Comparison of ENCODE assay signal across 15 cellular contexts in genomic region chr1:115067460-115067859, GRCh38. TPM values are rescaled to one million over a fixed set of nuclear protein-coding genes. Genes with fewer than 3 reads are reported as not detected.
DNase-seq lines count a peak whose midpoint lies in the region; ATAC-seq and TF ChIP-seq lines count a peak whose summit lies in the region.
"Had no signal": no experiment of that assay in that cellular context is flagged by ENCODE, and none has a peak within 500 bp of the region (broad histone marks: within the 10 kb centered on the region; RNA-seq: fewer than 3 reads in every experiment).

No MANE protein-coding gene starts in this region.

- WGBS in GM23248 (ENCODE audit: low coverage in 1 of 2, low lambda C conversion rate in 2 of 2, missing lambda C conversion rate in 2 of 2), 2 experiments = 21% methylated on average over 6 of the region's 6 CpGs
- WGBS in thyroid gland, 2 donors = 78 to 94% methylated on average over 6 of the region's 6 CpGs

- H3K79me2 ChIP-seq in GM23248 (ENCODE audit: insufficient read depth) = no peaks in the 10 kb centered on the region

- no peaks in the 10 kb centered on the region for H3K36me3 Mint-ChIP-seq in T-helper 17 cell (ENCODE audit: low read depth)
- H3K36me3 Mint-ChIP-seq: neural progenitor cell had no signal

- DNase-seq in GM23248 (peak; percentile 87), T-helper 17 cell (no peak), fibroblast of the aortic adventitia (ENCODE audit: low read depth) (peak; percentile 64), NCI-H2196 treated with DMSO at 0.1 percent for 48 hours (lab: John Stamatoyannopoulos, UW; ENCODE audit: unreplicated experiment) (no peak), thyroid gland (no peak)
- DNase-seq: activated CD4-positive, alpha-beta T cell treated with anti-CD3 and anti-CD28 coated beads, Interleukin-2, amount 50 U/mL, for 4 hours; activated effector memory CD4-positive, alpha-beta T cell treated with anti-CD3 and anti-CD28 coated beads, Interleukin-2, amount 50 U/mL, for 16 hours; KG1 had no signal

- H3K27me3 ChIP-seq in GM23248 (replicated peaks; ENCODE audit: insufficient read depth) (no peaks in the 10 kb centered on the region), stomach smooth muscle (ENCODE audit: control insufficient read depth in 1 of 2, insufficient read depth in 2 of 2, low read length in 2 of 2) (no peaks in the 10 kb centered on the region), thyroid gland (no peaks in the 10 kb centered on the region)
- H3K27me3 ChIP-seq: BLaER1, neural progenitor cell had no signal

- TF ChIP-seq CTCF in fibroblast of the aortic adventitia (IDR thresholded peaks at IDR 0.05; ENCODE audit: insufficient read depth, low read length) (no peak), thyroid gland (IDR thresholded peaks at IDR 0.05) (no peak)

- no peak overlapping the region for H3K4me3 ChIP-seq in GM23248
- H3K4me3 ChIP-seq in fibroblast of the aortic adventitia (ENCODE audit: low read depth, low read length) = no peak overlapping the region
- peak overlapping the region in 1 of 2 donors; percentile 22 for H3K4me3 ChIP-seq in stomach smooth muscle (ENCODE audit: low read length in 2 of 2)
- no peak overlapping the region for H3K4me3 ChIP-seq in thyroid gland (replicated peaks in 1 of 3)
- H3K4me3 ChIP-seq: BLaER1, neural progenitor cell had no signal

- peaks cover 31% of the 10 kb centered on the region for H3K4me1 ChIP-seq in GM23248 (ENCODE audit: insufficient read depth)
- H3K4me1 ChIP-seq in stomach smooth muscle (ENCODE audit: control insufficient read depth, insufficient read depth, low read length) = peaks cover 44% of the 10 kb centered on the region
- H3K4me1 ChIP-seq in thyroid gland = peaks cover 26 to 30% of the 10 kb centered on the region in 2 donors

- H3K9ac ChIP-seq in GM23248 (no peak overlapping the region), stomach smooth muscle (ENCODE audit: low read length in 2 of 2) (peak overlapping the region; percentile 16 to 36)
- H3K9ac ChIP-seq: BLaER1, neural progenitor cell had no signal

- H3K27me3 Mint-ChIP-seq in T-helper 17 cell = no peaks in the 10 kb centered on the region

- no peak for TF ChIP-seq POLR2A in thyroid gland (IDR thresholded peaks at IDR 0.05)

- no peaks in the 10 kb centered on the region for H3K9me2 ChIP-seq in GM23248 (ENCODE audit: insufficient read depth)

- in situ Hi-C loops in GM23248 (cut with MboI) = no loop called here

- H2AFZ ChIP-seq in GM23248 = no peak overlapping the region
- H2AFZ ChIP-seq: neural progenitor cell had no signal

- peaks cover 31% of the 10 kb centered on the region for H3F3A ChIP-seq in GM23248 (ENCODE audit: insufficient read depth)

- no peak overlapping the region for H3K4me3 Mint-ChIP-seq in T-helper 17 cell
- H3K4me3 Mint-ChIP-seq: neural progenitor cell; T-helper 1 cell treated with Interleukin-12 subunit alpha and Interleukin-12 subunit beta and Interleukin-4 antibody, amounts not matched to agents 30 μg/mL and 1 μg/mL, for 36 hours had no signal

- H3K4me2 ChIP-seq in GM23248 (ENCODE audit: unreplicated experiment) = peak overlapping the region; percentile 41
- H3K4me2 ChIP-seq: BLaER1, neural progenitor cell had no signal

- peak overlapping the region; percentile 40 for H3K27ac ChIP-seq in GM23248
- peak overlapping the region; percentile 88 for H3K27ac ChIP-seq in stomach smooth muscle (ENCODE audit: low read length)
- H3K27ac ChIP-seq in thyroid gland = peak overlapping the region in 1 of 3 donors; percentile 75
- H3K27ac ChIP-seq: BLaER1, neural progenitor cell had no signal

- peak overlapping the region; percentile 84 for H3K27ac Mint-ChIP-seq in T-helper 17 cell
- H3K27ac Mint-ChIP-seq: neural progenitor cell; T-helper 1 cell treated with Interleukin-12 subunit alpha and Interleukin-12 subunit beta and Interleukin-4 antibody, amounts not matched to agents 30 μg/mL and 1 μg/mL, for 36 hours had no signal

- H4K20me1 ChIP-seq in GM23248 (ENCODE audit: insufficient read depth) = no peaks in the 10 kb centered on the region
- H4K20me1 ChIP-seq: BLaER1 had no signal

- intact Hi-C loops in thyroid gland (cut with DNase I) = no loop called here

- H3K4me1 Mint-ChIP-seq in T-helper 17 cell = peaks cover 55% of the 10 kb centered on the region

- H3K9me3 ChIP-seq in GM23248 (ENCODE audit: low read depth) (no peaks in the 10 kb centered on the region), T-helper 17 cell (ENCODE audit: control insufficient read depth, low read length, poor library complexity, severe bottlenecking) (no peaks in the 10 kb centered on the region), stomach smooth muscle (ENCODE audit: control insufficient read depth in 2 of 2, low read length in 2 of 2) (no peaks in the 10 kb centered on the region), thyroid gland (no peaks in the 10 kb centered on the region)
- H3K9me3 ChIP-seq: BLaER1 had no signal

- H3K36me3 ChIP-seq in GM23248 (ENCODE audit: low read depth) = no peaks in the 10 kb centered on the region
- peaks cover 5 to 7% of the 10 kb centered on the region in 2 donors for H3K36me3 ChIP-seq in stomach smooth muscle (ENCODE audit: control insufficient read depth in 2 of 2, insufficient read depth in 2 of 2, low read length in 2 of 2)
- no peaks in the 10 kb centered on the region for H3K36me3 ChIP-seq in thyroid gland
- H3K36me3 ChIP-seq: neural progenitor cell had no signal

- ATAC-seq in T-helper 17 cell = no peak
- ATAC-seq in HG03097 (IDR thresholded peaks at IDR 0.05; ENCODE audit: low FRiP score, unreplicated experiment) = no peak
- ATAC-seq in HG02970 (IDR thresholded peaks at IDR 0.05; ENCODE audit: low FRiP score, unreplicated experiment) = no peak

RNA-seq across cellular contexts. Expression of gene TSPAN2, which starts 21.8 kb away (rescaled TPM):
- total RNA-seq in GM23248 (2014; rRNA removed; shearing (Covaris generic)) = 2.7 and 9.0 TPM in 2 replicates
- polyA plus RNA-seq in GM23248 (2016; fragmentation: Nextera tagmentation; extraction: Ambion mirVana) = 8.1 and 10.1 TPM in 2 replicates
- total RNA-seq in T-helper 17 cell = 10 to 100 TPM in 1 of 2 donors, 1 to 10 TPM in 1; 9.2 to 14.2 TPM
- 0.18 and 2.5 TPM in 2 replicates for total RNA-seq in fibroblast of the aortic adventitia (ENCODE audit: low replicate concordance)
- total RNA-seq in thyroid gland = 1 to 10 TPM; 3.0 to 6.6 (median 4.6) TPM

RNA-seq across cellular contexts. Expression of gene TSHB, which starts 37.8 kb away (rescaled TPM):
- total RNA-seq in GM23248 (2014; rRNA removed; shearing (Covaris generic)) = not detected in 2 replicates
- polyA plus RNA-seq in GM23248 (2016; fragmentation: Nextera tagmentation; extraction: Ambion mirVana) = not detected in 2 replicates
- total RNA-seq in T-helper 17 cell (not detected), fibroblast of the aortic adventitia (ENCODE audit: low replicate concordance) (not detected in 2 replicates), thyroid gland (not detected)
- total RNA-seq: cerebellum had no signal

Comparison
In these comparisons a context has a peak if more than half of its experiments do, and no peak if none do; other contexts are left out.
1. DNase-seq: peak in GM23248 (single experiment) and fibroblast of the aortic adventitia (single experiment); none in T-helper 17 cell (0 of 3), NCI-H2196 treated with DMSO at 0.1 percent for 48 hours (single experiment) and thyroid gland (0 of 2).